ENCODE assay signal across 11 cellular contexts in the genomic region with DNA sequence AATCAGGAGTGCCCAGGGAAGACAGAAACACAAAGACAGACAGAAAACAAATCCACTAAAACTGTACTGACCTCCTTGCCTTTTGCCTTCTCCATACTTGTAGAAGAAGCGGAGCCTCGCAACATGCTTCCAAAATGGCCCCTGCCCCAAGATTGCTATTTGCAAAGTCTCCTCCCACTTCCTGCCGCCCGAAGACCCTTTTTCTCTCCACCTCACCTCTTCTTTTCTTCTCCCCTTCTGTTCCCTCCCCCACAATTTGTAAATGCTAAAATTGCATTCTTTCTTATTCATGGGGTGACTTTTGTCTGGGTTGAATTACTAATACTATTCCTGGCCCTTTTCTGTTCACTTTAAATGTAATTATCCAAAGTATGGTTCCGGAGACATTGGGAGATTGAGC.
DNase-seq lines count a peak whose midpoint lies in the region; ATAC-seq and TF ChIP-seq lines count a peak whose summit lies in the region.
"Had no signal": no experiment of that assay in that cellular context is flagged by ENCODE, and none has a peak within 500 bp of the region (broad histone marks: within the 10 kb centered on the region; RNA-seq: fewer than 3 reads in every experiment).

A gene with protein sequence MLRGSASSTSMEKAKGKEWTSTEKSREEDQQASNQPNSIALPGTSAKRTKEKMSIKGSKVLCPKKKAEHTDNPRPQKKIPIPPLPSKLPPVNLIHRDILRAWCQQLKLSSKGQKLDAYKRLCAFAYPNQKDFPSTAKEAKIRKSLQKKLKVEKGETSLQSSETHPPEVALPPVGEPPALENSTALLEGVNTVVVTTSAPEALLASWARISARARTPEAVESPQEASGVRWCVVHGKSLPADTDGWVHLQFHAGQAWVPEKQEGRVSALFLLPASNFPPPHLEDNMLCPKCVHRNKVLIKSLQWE (minus strand): TSS at position 154 of the 400 bp plus-strand sequence. CDS start 29 bp downstream, at position 125.

- in situ Hi-C loops in astrocyte of the spinal cord (cut with HindIII; ENCODE audit: low sequenced_read_pairs), result no loop called here

- H3K9me3 ChIP-seq in MM.1S (replicated peaks; ENCODE audit: insufficient read depth, low read length), result no peaks in the 10 kb centered on the region

- no peak for TF ChIP-seq CTCF in astrocyte of the spinal cord (IDR thresholded peaks at IDR 0.05; ENCODE audit: low read depth, low read length)
- no peak for TF ChIP-seq CTCF in MM.1S (IDR thresholded peaks at IDR 0.05; ENCODE audit: low read length)

- H3K27ac Mint-ChIP-seq in T-helper 1 cell treated with Interleukin-12 subunit alpha and Interleukin-12 subunit beta and Interleukin-4 antibody, amounts not matched to agents 30 μg/mL and 1 μg/mL, for 36 hours, result no peak within 1 kb of the TSS
- H3K27ac Mint-ChIP-seq in stimulated activated memory B cell treated with anti-CD40 and anti-IgM and Interleukin-4, amounts not matched to agents 10 μg/mL and 1 μg/mL and 100 μg/mL, for 72 hours, result no peak within 1 kb of the TSS

- no peaks in the 10 kb centered on the region for H3K79me2 ChIP-seq in MM.1S (ENCODE audit: low read length)

- H3K4me1 Mint-ChIP-seq in T-helper 1 cell treated with Interleukin-12 subunit alpha and Interleukin-12 subunit beta and Interleukin-4 antibody, amounts not matched to agents 30 μg/mL and 1 μg/mL, for 36 hours (ENCODE audit: low read depth), result peaks cover 2% of the 10 kb centered on the region
- H3K4me1 Mint-ChIP-seq in stimulated activated memory B cell treated with anti-CD40 and anti-IgM and Interleukin-4, amounts not matched to agents 10 μg/mL and 1 μg/mL and 100 μg/mL, for 72 hours, result peaks cover 6% of the 10 kb centered on the region

- peaks cover 3% of the 10 kb centered on the region for H3K36me3 Mint-ChIP-seq in T-helper 1 cell treated with Interleukin-12 subunit alpha and Interleukin-12 subunit beta and Interleukin-4 antibody, amounts not matched to agents 30 μg/mL and 1 μg/mL, for 36 hours (ENCODE audit: low read depth)
- H3K36me3 Mint-ChIP-seq in stimulated activated memory B cell treated with anti-CD40 and anti-IgM and Interleukin-4, amounts not matched to agents 10 μg/mL and 1 μg/mL and 100 μg/mL, for 72 hours, result no peaks in the 10 kb centered on the region

- no peaks in the 10 kb centered on the region for H3K27me3 ChIP-seq in MM.1S (replicated peaks; ENCODE audit: insufficient read depth, low read length)

- peaks cover 30% of the 10 kb centered on the region for H3K27me3 Mint-ChIP-seq in T-helper 1 cell treated with Interleukin-12 subunit alpha and Interleukin-12 subunit beta and Interleukin-4 antibody, amounts not matched to agents 30 μg/mL and 1 μg/mL, for 36 hours (ENCODE audit: low read depth)
- peaks cover 35% of the 10 kb centered on the region for H3K27me3 Mint-ChIP-seq in stimulated activated memory B cell treated with anti-CD40 and anti-IgM and Interleukin-4, amounts not matched to agents 10 μg/mL and 1 μg/mL and 100 μg/mL, for 72 hours

- H3K4me2 ChIP-seq in MM.1S (ENCODE audit: low read depth, low read length), result no peak within 1 kb of the TSS

- H3K4me3 ChIP-seq in astrocyte of the spinal cord (ENCODE audit: low read depth, low read length) (peak within 1 kb of the TSS; percentile 50), MM.1S (ENCODE audit: low read length) (no peak within 1 kb of the TSS)

- H3K36me3 ChIP-seq in MM.1S (replicated peaks; ENCODE audit: insufficient read depth, low read length), result no peaks in the 10 kb centered on the region

- no peaks in the 10 kb centered on the region for H3F3A ChIP-seq in MM.1S (ENCODE audit: insufficient read depth, low read length)

- H3K27ac ChIP-seq in MM.1S (ENCODE audit: low read length), result no peak within 1 kb of the TSS
- H3K27ac ChIP-seq: 22Rv1 had no signal

- H3K4me3 Mint-ChIP-seq in T-helper 1 cell treated with Interleukin-12 subunit alpha and Interleukin-12 subunit beta and Interleukin-4 antibody, amounts not matched to agents 30 μg/mL and 1 μg/mL, for 36 hours, result peak within 1 kb of the TSS; percentile 41
- peak within 1 kb of the TSS; percentile 54 for H3K4me3 Mint-ChIP-seq in stimulated activated memory B cell treated with anti-CD40 and anti-IgM and Interleukin-4, amounts not matched to agents 10 μg/mL and 1 μg/mL and 100 μg/mL, for 72 hours

- ATAC-seq in stimulated activated memory B cell treated with anti-CD40 and anti-IgM and Interleukin-4, amounts not matched to agents 10 μg/mL and 1 μg/mL and 100 μg/mL, for 72 hours, result no peak
- ATAC-seq in GM18519 (IDR thresholded peaks at IDR 0.05; ENCODE audit: low FRiP score, unreplicated experiment), result no peak

- no peaks in the 10 kb centered on the region for H3K9me3 Mint-ChIP-seq in T-helper 1 cell treated with Interleukin-12 subunit alpha and Interleukin-12 subunit beta and Interleukin-4 antibody, amounts not matched to agents 30 μg/mL and 1 μg/mL, for 36 hours
- H3K9me3 Mint-ChIP-seq in stimulated activated memory B cell treated with anti-CD40 and anti-IgM and Interleukin-4, amounts not matched to agents 10 μg/mL and 1 μg/mL and 100 μg/mL, for 72 hours, result peaks cover under 1% of the 10 kb centered on the region

- no peaks in the 10 kb centered on the region for H3K4me1 ChIP-seq in MM.1S (ENCODE audit: low read length)

- no peak within 1 kb of the TSS for H2AFZ ChIP-seq in MM.1S (ENCODE audit: low read length)

- DNase-seq in T-helper 1 cell, result no peak
- no peak for DNase-seq in astrocyte of the spinal cord (ENCODE audit: low read depth, low spot score)
- peak; percentile 42 for DNase-seq in left kidney (ENCODE audit: low read depth, low spot score)
- no peak for DNase-seq in MM.1S
- DNase-seq in Kasumi-1 (lab: John Stamatoyannopoulos, UW), result no peak
- DNase-seq: dermis blood vessel endothelial cell, NCI-H2227 treated with DMSO at 0.1 percent for 48 hours had no signal

- no peaks in the 10 kb centered on the region for H4K20me1 ChIP-seq in MM.1S (ENCODE audit: insufficient read depth, low read length)

- H3K9me2 ChIP-seq in MM.1S (replicated peaks; ENCODE audit: insufficient read depth, low read length), result no peaks in the 10 kb centered on the region

- H3K9ac ChIP-seq in MM.1S (ENCODE audit: low read length), result no peak within 1 kb of the TSS
